8 cellular contexts compared by ENCODE assay signal in genomic region chr17:181213-182163, GRCh38. TPM values are rescaled to one million over a fixed set of nuclear protein-coding genes. Genes with fewer than 3 reads are reported as not detected.
A peak's percentile ranks its signal among the peaks of the same experiment; 100 is the strongest.
DNase-seq lines count a peak whose midpoint lies in the region; ATAC-seq and TF ChIP-seq lines count a peak whose summit lies in the region.

TSS of gene DOC2B (minus strand) at chr17:181650. CDS start at chr17:181479, 171 bp downstream.

- H3K4me1 Mint-ChIP-seq in MCF 10A (ENCODE audit: insufficient read depth, unreplicated experiment) (peaks cover 8% of the 10 kb centered on the region), brain (peaks cover 39% of the 10 kb centered on the region)

- H3K9ac ChIP-seq in skeletal muscle satellite cell (ENCODE audit: low read depth, low read length) = no peak within 1 kb of the TSS

- H3K9me3 ChIP-seq in breast epithelium (no peaks in the 10 kb centered on the region), skeletal muscle satellite cell (replicated peaks; ENCODE audit: low read length) (no peaks in the 10 kb centered on the region)

- peak within 1 kb of the TSS; percentile 29 to 50 for H3K27ac ChIP-seq in breast epithelium

- intact Hi-C loops in breast epithelium (cut with DNase I; ENCODE audit: low total_unique reads) (no loop called here), MCF 10A (cut with micrococcal nuclease) (no loop called here)

- no TSS peak for BruUV-seq in MCF 10A (replicated peaks; lab: Mats Ljungman, UMichigan)

- H3K4me1 ChIP-seq in breast epithelium (no peaks in the 10 kb centered on the region), skeletal muscle satellite cell (ENCODE audit: control insufficient read depth, insufficient read depth, low read length) (no peaks in the 10 kb centered on the region)

- ATAC-seq in GM19324 (IDR thresholded peaks at IDR 0.05; ENCODE audit: low FRiP score, unreplicated experiment) = no peak

- no peak for TF ChIP-seq POLR2A in breast epithelium (IDR thresholded peaks at IDR 0.05)

- DNase-seq in breast epithelium (ENCODE audit: low spot score in 2 of 2) (no peak), MCF 10A (ENCODE audit: unreplicated experiment) (no peak), iris pigment epithelial cell (ENCODE audit: low read depth) (peak; percentile 54), NCI-H510A treated with DMSO at 0.1 percent for 48 hours (lab: John Stamatoyannopoulos, UW) (no peak), A172 (ENCODE audit: low spot score) (no peak)

- H3K9me3 Mint-ChIP-seq in MCF 10A (ENCODE audit: unreplicated experiment) = no peaks in the 10 kb centered on the region
- H3K9me3 Mint-ChIP-seq in brain = peaks cover 0 to 6% (median 0%) of the 10 kb centered on the region in 5 experiments

- H3K27me3 Mint-ChIP-seq in MCF 10A (ENCODE audit: insufficient read depth, unreplicated experiment) (peaks cover 11% of the 10 kb centered on the region), brain (peaks cover 67% of the 10 kb centered on the region)

- H3K36me3 ChIP-seq in breast epithelium (no peaks in the 10 kb centered on the region), skeletal muscle satellite cell (ENCODE audit: insufficient read depth, low read length) (no peaks in the 10 kb centered on the region)

- peak within 1 kb of the TSS; percentile 49 to 73 (median 51) for H3K4me3 ChIP-seq in breast epithelium
- no peak within 1 kb of the TSS for H3K4me3 ChIP-seq in skeletal muscle satellite cell (ENCODE audit: low read length)

- no peaks in the 10 kb centered on the region for H3K36me3 Mint-ChIP-seq in MCF 10A (ENCODE audit: insufficient read depth, unreplicated experiment)
- H3K36me3 Mint-ChIP-seq in brain = no peaks in the 10 kb centered on the region

- TF ChIP-seq CTCF in breast epithelium (IDR thresholded peaks at IDR 0.05) (no peak), MCF 10A (IDR thresholded peaks at IDR 0.05; ENCODE audit: unreplicated experiment) (no peak), brain (conservative IDR thresholded peaks at IDR 0.05) (no peak)

- CTCF ChIA-PET in MCF 10A (lab: Yijun Ruan, JAX) = no interaction called here

- H3K27ac Mint-ChIP-seq in MCF 10A (ENCODE audit: low read depth, unreplicated experiment) (no peak within 1 kb of the TSS), brain (peak within 1 kb of the TSS in 4 of 5 experiments; percentile 50 to 69 (median 60))

- POLR2A ChIA-PET in MCF 10A (lab: Yijun Ruan, JAX) = no interaction called here

- peaks cover 8 to 17% of the 10 kb centered on the region in 2 donors for H3K27me3 ChIP-seq in breast epithelium
- peaks cover 84% of the 10 kb centered on the region for H3K27me3 ChIP-seq in skeletal muscle satellite cell (ENCODE audit: control insufficient read depth, insufficient read depth, low read length)

- peak within 1 kb of the TSS; percentile 62 for H3K4me2 ChIP-seq in skeletal muscle satellite cell (ENCODE audit: low read length)

- H3K4me3 Mint-ChIP-seq in MCF 10A (ENCODE audit: unreplicated experiment) (no peak within 1 kb of the TSS), brain (peak within 1 kb of the TSS; percentile 75 to 84 (median 75))

RNA-seq across cellular contexts. Expression of gene DOC2B, which starts in this region (rescaled TPM):
- total RNA-seq in breast epithelium (10 to 100 TPM in 1 of 3 donors, 1 to 10 TPM in 2; 5.9 to 22.9 (median 6.7) TPM), MCF 10A (2022) (not detected in 2 replicates)
- polyA plus RNA-seq in brain (ENCODE audit: insufficient read depth, low read depth, low replicate concordance) = 5.5 TPM
- total RNA-seq in skeletal muscle satellite cell (2012; rRNA removed) = not detected in 2 replicates
- total RNA-seq in A172 (2014; rRNA removed; shearing (Covaris generic)) = 0.14 TPM in 2 replicates
